ENCODE assay signal across 10 cellular contexts in the genomic region with DNA sequence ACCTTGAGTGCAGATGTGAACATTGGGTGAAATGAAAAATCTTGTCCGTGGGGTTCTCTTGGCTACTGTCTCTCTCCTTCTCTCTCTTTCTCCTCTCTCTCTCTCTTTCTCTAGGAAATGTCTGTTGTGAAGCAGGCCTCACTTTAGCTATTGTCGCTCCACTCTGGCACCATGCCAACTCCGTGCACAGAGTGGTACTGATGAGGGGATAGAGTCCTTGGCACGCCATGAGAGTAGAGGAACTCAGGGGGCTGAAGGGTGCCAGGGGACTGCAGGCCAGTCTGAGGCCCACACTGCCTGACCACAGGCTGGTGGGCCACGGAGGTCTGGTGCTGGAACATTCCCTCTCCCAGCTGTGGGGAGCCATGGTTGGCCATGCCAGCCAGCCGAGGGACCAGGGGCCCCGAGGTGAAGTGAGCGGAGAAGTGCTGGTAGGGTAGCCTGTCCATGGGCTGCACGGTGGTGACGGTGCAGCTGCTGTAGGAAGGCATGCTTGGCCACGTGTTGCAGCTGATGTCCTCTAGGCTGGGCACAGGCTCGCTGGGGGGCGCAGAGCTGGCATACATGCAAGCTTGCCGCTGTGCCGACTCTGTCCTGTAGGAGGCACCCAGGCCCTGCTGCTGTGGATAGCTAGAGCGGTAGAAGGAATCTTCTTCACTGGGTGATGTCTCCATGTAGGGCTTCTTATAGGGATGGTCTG. TPM values are rescaled to one million over a fixed set of nuclear protein-coding genes. Genes with fewer than 3 reads are reported as not detected.
DNase-seq lines count a peak whose midpoint lies in the region; ATAC-seq, FAIRE-seq and TF ChIP-seq lines count a peak whose summit lies in the region.
"Had no signal": no experiment of that assay in that cellular context is flagged by ENCODE, and none has a peak within 500 bp of the region (broad histone marks: within the 10 kb centered on the region; RNA-seq: fewer than 3 reads in every experiment).

No MANE protein-coding gene starts in this region.

- H3K4me2 ChIP-seq in K562 (ENCODE audit: insufficient read depth, low read length): no peak overlapping the region

- no peak for FAIRE-seq in K562 (lab: Jason Lieb, UNC)

- TF ChIP-seq CTCF in HFF-Myc (IDR thresholded peaks at IDR 0.05; ENCODE audit: low read depth, low read length, missing control alignments) (peak; percentile 33), K562 (IDR thresholded peaks at IDR 0.05 in 2 of 3, conservative IDR thresholded peaks at IDR 0.05 in 1 of 3; ENCODE audit: insufficient read depth in 2 of 3, low read depth in 1 of 3, low read length in 3 of 3) (peak; percentile 30 to 60 (median 33); a peak in 5 of 6 replicates), lower lobe of right lung (IDR thresholded peaks at IDR 0.05) (no peak)

- H3K27ac ChIP-seq in K562 (ENCODE audit: extremely low read depth, low read depth, low read length): no peak overlapping the region
- H3K27ac ChIP-seq in lower lobe of right lung: no peak overlapping the region

- no peaks in the 10 kb centered on the region for H3K79me2 ChIP-seq in K562 (ENCODE audit: control insufficient read depth, insufficient read depth, low read length)

- H4K20me1 ChIP-seq in K562 (replicated peaks; ENCODE audit: control insufficient read depth, insufficient read depth, low read length): no peaks in the 10 kb centered on the region

- POLR2A ChIA-PET in K562 (lab: Yijun Ruan, JAX): interaction anchor here (1.0 kb wide), 1 partner anchor 18 kb away, joined by 3 read pairs; no protein-coding TSS in a partner anchor

- no peak overlapping the region for H3K9ac ChIP-seq in K562 (ENCODE audit: insufficient read depth in 1 of 2, low read depth in 2 of 2, low read length in 2 of 2)

- DNase-seq in EH (ENCODE audit: low read depth) (peak; percentile 27), HFF-Myc (ENCODE audit: extremely low read depth, low read depth) (no peak), K562 (ENCODE audit: extremely low read depth in 1 of 4, low spot score in 3 of 4) (no peak), lower lobe of right lung (no peak), NCI-H2196 (lab: John Stamatoyannopoulos, UW; ENCODE audit: unreplicated experiment) (no peak), activated gamma-delta T cell treated with Interleukin-2 at 50 U/mL for 16 hours (no peak)
- DNase-seq: stimulated activated CD4-positive, alpha-beta T cell treated with anti-CD3 and anti-CD28 coated beads, Interleukin-4, amount 100 ng/mL, for 24 hours had no signal

- H3K9me3 ChIP-seq in K562 (replicated peaks; ENCODE audit: control insufficient read depth, insufficient read depth, low read depth, low read length) (no peaks in the 10 kb centered on the region), lower lobe of right lung (no peaks in the 10 kb centered on the region)

- TF ChIP-seq RAD21 in K562 (CRISPR knock-in tag; conservative IDR thresholded peaks at IDR 0.05 in 1 of 2, IDR thresholded peaks at IDR 0.05 in 1 of 2): no peak; a peak in 1 of 4 replicates

- H3K27me3 ChIP-seq in K562 (ENCODE audit: control insufficient read depth in 2 of 2, insufficient read depth in 2 of 2, low read length in 2 of 2) (peaks cover 0 to 4% of the 10 kb centered on the region in 2 experiments; a peak in 1 of 5 replicates), lower lobe of right lung (ENCODE audit: low read depth) (peaks cover 5% of the 10 kb centered on the region)

- peak; percentile 39; the same call in 2 of the 3 replicates for ATAC-seq in K562
- peak; percentile 12 to 29 for ATAC-seq in lower lobe of right lung
- ATAC-seq in GM19351 (IDR thresholded peaks at IDR 0.05; ENCODE audit: unreplicated experiment): no peak
- no peak for ATAC-seq in GM18873 (IDR thresholded peaks at IDR 0.05; ENCODE audit: low FRiP score, unreplicated experiment)

- H3K36me3 ChIP-seq in K562 (ENCODE audit: control insufficient read depth, insufficient read depth, low read length): no peaks in the 10 kb centered on the region
- H3K36me3 ChIP-seq in lower lobe of right lung: peaks cover 8% of the 10 kb centered on the region

- CTCF ChIA-PET in K562 (lab: Yijun Ruan, JAX; ENCODE audit: low intra/inter-chr PET ratio): no interaction called here

- TF ChIP-seq EP300 in K562 (IDR thresholded peaks at IDR 0.05; ENCODE audit: low read length): no peak

- in situ Hi-C loops in K562 (cut with MboI): no loop called here

- H3K9me1 ChIP-seq in K562 (ENCODE audit: control insufficient read depth, insufficient read depth, low read length): no peaks in the 10 kb centered on the region

- H3K4me1 ChIP-seq in K562 (replicated peaks in 1 of 2; ENCODE audit: control insufficient read depth in 2 of 2, insufficient read depth in 2 of 2, low read length in 2 of 2) (peaks cover 0 to 4% of the 10 kb centered on the region in 2 experiments; a peak in 1 of 5 replicates), lower lobe of right lung (no peaks in the 10 kb centered on the region)

- H2AFZ ChIP-seq in K562 (ENCODE audit: low read depth, low read length): no peak overlapping the region

- BruUV-seq in K562 (replicated peaks; lab: Mats Ljungman, UMichigan): no TSS peak

- WGBS in K562 (ENCODE audit: insufficient coverage, low coverage, missing lambda C conversion rate): 6% methylated on average over 16 of the region's 16 CpGs

- intact Hi-C loops in K562 (cut with micrococcal nuclease) (no loop called here), lower lobe of right lung (cut with DNase I) (no loop called here)

- H3K4me3 ChIP-seq in HFF-Myc (replicated peaks; ENCODE audit: low read depth, low read length): no peak overlapping the region
- no peak overlapping the region for H3K4me3 ChIP-seq in K562
- H3K4me3 ChIP-seq in lower lobe of right lung: no peak overlapping the region

- no peak for TF ChIP-seq POLR2A in K562 (conservative IDR thresholded peaks at IDR 0.05)

TF ChIP-seq in K562, 482 proteins besides CTCF, POLR2A, EP300 and RAD21:
- TF ChIP-seq NFIX (CRISPR knock-in tag; IDR thresholded peaks at IDR 0.05; ENCODE audit: low read depth): peak; percentile 87
- peak; percentile 94 for TF ChIP-seq NFIC (IDR thresholded peaks at IDR 0.05)
- TF ChIP-seq ZNF217 (CRISPR knock-in tag; IDR thresholded peaks at IDR 0.05): no peak
- TF ChIP-seq ZNF668 (CRISPR knock-in tag; IDR thresholded peaks at IDR 0.05): no peak
- TF ChIP-seq SAFB (IDR thresholded peaks at IDR 0.05; ENCODE audit: borderline replicate concordance, low read depth, low read length): no peak
- TF ChIP-seq ZNF143 (CRISPR knock-in tag; IDR thresholded peaks at IDR 0.05): no peak
- TF ChIP-seq ZBED1 (IDR thresholded peaks at IDR 0.05): no peak
TF ChIP-seq in K562: peak in this region for 2.

RNA-seq across cellular contexts. Expression of a gene that starts 50.4 kb away (rescaled TPM):
- not detected in 2 replicates for total RNA-seq in K562 (2011; cell fraction: chromatin; rRNA removed; ENCODE audit: low replicate concordance)
- total RNA-seq in K562 (2011; cell fraction: nucleolus; rRNA removed): not detected in 2 replicates
- not detected in 2 replicates for total RNA-seq in K562 (2011; cell fraction: nucleoplasm; rRNA removed)
- not detected in 2 replicates for total RNA-seq in K562 (2014; rRNA removed)
- not detected in 2 replicates for total RNA-seq in K562 (2014; rRNA removed; fragmentation: Illumina TruSeq; extraction: Trizol)
- total RNA-seq in K562 (2015; rRNA removed; fragmentation: Illumina TruSeq; extraction: Trizol): not detected in 2 replicates
- not detected in 2 replicates for total RNA-seq in K562 (2021)
- not detected in 2 replicates for polyA plus RNA-seq in K562 (2011; rRNA removed)
- not detected in 2 replicates for polyA plus RNA-seq in K562 (2011; cell fraction: cytosol; rRNA removed)
- polyA plus RNA-seq in K562 (2011; cell fraction: nucleus; rRNA removed): not detected in 2 replicates
- not detected in 2 replicates for polyA plus RNA-seq in K562 (2012)
- not detected in 2 replicates for polyA plus RNA-seq in K562 (2014; fragmentation: Illumina TruSeq; extraction: Trizol)
- not detected for polyA plus RNA-seq in K562 (2014; fragmentation: Nextera tagmentation; extraction: Ambion mirVana)
- polyA plus RNA-seq in K562 (2014; rRNA removed): not detected in 2 replicates
- polyA minus RNA-seq in K562 (2011; rRNA and poly(A)+ RNA removed): not detected in 2 replicates
- not detected in 2 replicates for polyA minus RNA-seq in K562 (2011; cell fraction: cytosol; rRNA and poly(A)+ RNA removed)
- not detected in 2 replicates for polyA minus RNA-seq in K562 (2011; cell fraction: nucleus; rRNA and poly(A)+ RNA removed)
- total RNA-seq in lower lobe of right lung: 15.7 TPM
- total RNA-seq: activated T-helper 1 cell treated with anti-CD3 and anti-CD28 coated beads, Interleukin-12 subunit alpha, Interleukin-12 subunit beta, Interleukin-2, Interleukin-4 antibody, amounts not matched to agents 30 ng/mL and 10 ng/mL and 1 ng/mL, durations not matched to agents 14 hours and 24 hours and 36 hours had no signal

Comparison
In these comparisons a context has a peak if more than half of its experiments do, and no peak if none do; other contexts are left out.
1. ATAC-seq: peak in K562 (single experiment) and lower lobe of right lung (2 of 2); none in GM19351 (single experiment) and GM18873 (single experiment).
2. RNA of a gene that starts 50.4 kb away (total RNA-seq): 15.7 TPM in lower lobe of right lung (single experiment); not detected in K562; every median in the first group is over 10 times any median in the second.